Comparison of ENCODE assay signal across 9 cellular contexts in the genomic region with DNA sequence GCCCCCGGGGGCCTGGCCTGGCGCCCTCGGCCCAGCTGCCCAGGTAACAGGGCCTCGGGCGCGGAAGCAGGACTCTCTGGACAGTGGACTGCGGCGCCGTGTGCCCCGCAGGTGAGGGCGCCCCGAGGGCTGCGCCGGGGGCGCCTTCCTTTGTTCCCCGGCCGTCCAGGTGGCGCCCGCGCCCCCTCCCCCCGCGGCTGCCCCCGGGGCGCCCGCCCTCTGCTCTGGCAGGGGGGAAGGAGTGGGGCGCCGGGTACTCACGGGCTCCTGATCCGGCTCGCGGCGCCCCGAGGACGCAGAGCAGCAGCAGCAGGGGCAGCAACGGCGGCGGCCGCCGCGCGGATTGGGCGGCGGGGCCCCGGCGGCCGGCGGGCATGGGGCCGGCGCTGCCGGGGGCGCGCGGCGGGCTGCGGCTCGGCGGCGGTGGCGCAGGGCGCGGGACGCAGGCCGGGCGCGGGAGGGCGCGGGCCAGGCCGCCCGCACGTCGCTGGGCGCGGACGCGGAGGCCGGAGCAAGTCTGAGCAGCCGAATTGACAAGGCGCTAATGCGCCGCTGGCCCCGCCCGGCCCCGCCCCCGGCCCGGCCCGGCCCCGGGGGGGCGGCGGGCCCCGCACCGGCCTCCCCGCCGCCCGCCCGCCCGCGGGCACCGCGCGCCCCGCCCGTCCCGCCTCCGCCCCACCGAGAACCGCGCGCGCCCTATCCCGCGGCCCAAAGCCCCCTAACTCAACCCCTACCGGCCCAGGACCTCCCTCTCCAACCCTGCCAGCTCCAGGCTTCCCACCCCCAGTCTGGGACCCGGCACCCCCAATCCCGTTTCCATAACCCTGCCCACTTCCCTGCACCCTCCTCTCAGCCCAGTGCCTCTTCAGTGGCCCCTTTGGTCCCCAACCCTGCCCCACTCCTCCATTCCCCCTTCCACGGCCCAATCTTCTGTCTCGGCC. TPM values are rescaled to one million over a fixed set of nuclear protein-coding genes. Genes with fewer than 3 reads are reported as not detected.
DNase-seq lines count a peak whose midpoint lies in the region; ATAC-seq and TF ChIP-seq lines count a peak whose summit lies in the region.
"Had no signal": no experiment of that assay in that cellular context is flagged by ENCODE, and none has a peak within 500 bp of the region (broad histone marks: within the 10 kb centered on the region; RNA-seq: fewer than 3 reads in every experiment).

A gene with protein sequence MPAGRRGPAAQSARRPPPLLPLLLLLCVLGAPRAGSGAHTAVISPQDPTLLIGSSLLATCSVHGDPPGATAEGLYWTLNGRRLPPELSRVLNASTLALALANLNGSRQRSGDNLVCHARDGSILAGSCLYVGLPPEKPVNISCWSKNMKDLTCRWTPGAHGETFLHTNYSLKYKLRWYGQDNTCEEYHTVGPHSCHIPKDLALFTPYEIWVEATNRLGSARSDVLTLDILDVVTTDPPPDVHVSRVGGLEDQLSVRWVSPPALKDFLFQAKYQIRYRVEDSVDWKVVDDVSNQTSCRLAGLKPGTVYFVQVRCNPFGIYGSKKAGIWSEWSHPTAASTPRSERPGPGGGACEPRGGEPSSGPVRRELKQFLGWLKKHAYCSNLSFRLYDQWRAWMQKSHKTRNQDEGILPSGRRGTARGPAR (minus strand): TSS at position 519 of the 941 bp plus-strand sequence. CDS start 143 bp downstream, at position 376.

- H2BK120ac ChIP-seq in mesenchymal stem cell (ENCODE audit: low read depth, low read length), result no peak within 1 kb of the TSS

- no peak within 1 kb of the TSS for H3K23ac ChIP-seq in mesenchymal stem cell (ENCODE audit: low read length in 2 of 2)

- TF ChIP-seq RAD21 in SK-N-SH (IDR thresholded peaks at IDR 0.05; ENCODE audit: low read length), result no peak

- H4K20me1 ChIP-seq in SK-N-SH (ENCODE audit: insufficient read depth), result no peaks in the 10 kb centered on the region

- H2AFZ ChIP-seq in SK-N-SH (ENCODE audit: low read depth) (no peak within 1 kb of the TSS), mesenchymal stem cell (ENCODE audit: low read depth, low read length) (no peak within 1 kb of the TSS)

- H3K4ac ChIP-seq in mesenchymal stem cell (ENCODE audit: low read depth in 1 of 2, low read length in 2 of 2), result no peak within 1 kb of the TSS

- H3K4me3 ChIP-seq in SK-N-SH (ENCODE audit: low read depth in 2 of 2, low read length in 1 of 2) (peak within 1 kb of the TSS in 1 of 2 experiments; percentile 35; a peak in 3 of 4 replicates), dorsolateral prefrontal cortex (peak within 1 kb of the TSS in 53 of 59 donors; percentile 4 to 61 (median 36)), mesenchymal stem cell (ENCODE audit: insufficient read depth in 1 of 2, low read depth in 1 of 2, low read length in 2 of 2) (peak within 1 kb of the TSS in 1 of 2 experiments; percentile 65), urinary bladder (ENCODE audit: low read depth, low read length) (peak within 1 kb of the TSS; percentile 29)

- H3K27me3 ChIP-seq in SK-N-SH (ENCODE audit: insufficient read depth) (peaks cover 60% of the 10 kb centered on the region), dorsolateral prefrontal cortex (peaks cover 0 to 82% (median 63%) of the 10 kb centered on the region in 45 donors), mesenchymal stem cell (ENCODE audit: control insufficient read depth in 1 of 2, insufficient read depth in 1 of 2, low read length in 2 of 2) (peaks cover 53 to 81% of the 10 kb centered on the region in 2 experiments)

- H3K9ac ChIP-seq in SK-N-SH (no peak within 1 kb of the TSS), mesenchymal stem cell (ENCODE audit: low read length) (peak within 1 kb of the TSS; percentile 26)

- DNase-seq in SK-N-SH (peak; percentile 71), dorsolateral prefrontal cortex (no peak), mesenchymal stem cell (no peak), ACHN (no peak), glomerular visceral epithelial cell (ENCODE audit: extremely low spot score) (no peak), GDM1 (lab: John Stamatoyannopoulos, UW) (no peak)

- POLR2A ChIA-PET in SK-N-SH (lab: Yijun Ruan, JAX), result no interaction called here

- TF ChIP-seq EP300 in SK-N-SH (IDR thresholded peaks at IDR 0.05; ENCODE audit: borderline replicate concordance in 1 of 2, low read depth in 1 of 2, low read length in 1 of 2), result no peak

- intact Hi-C loops in dorsolateral prefrontal cortex (cut with DNase I), result no loop called here

- ATAC-seq in SK-N-SH treated with all-trans-retinoic acid at 6 μM for 48 hours, result no peak
- ATAC-seq: natural killer cell treated with Interleukin-12 subunit alpha and Interleukin-12 subunit beta and Interleukin-15 and Interleukin-18, amount 100 ng/mL, for 72 hours had no signal

- H3K36me3 ChIP-seq in SK-N-SH (replicated peaks in 1 of 2; ENCODE audit: control insufficient read depth in 1 of 2, insufficient read depth in 2 of 2, low read length in 1 of 2) (no peaks in the 10 kb centered on the region), mesenchymal stem cell (ENCODE audit: control insufficient read depth in 1 of 2, insufficient read depth in 2 of 2, low read depth in 1 of 2, low read length in 2 of 2) (no peaks in the 10 kb centered on the region), urinary bladder (ENCODE audit: insufficient read depth) (no peaks in the 10 kb centered on the region)

- H2AK5ac ChIP-seq in mesenchymal stem cell (ENCODE audit: low read length, severe bottlenecking), result no peak within 1 kb of the TSS

- in situ Hi-C loops in ACHN (cut with HindIII; ENCODE audit: low pct_ligation_motif_present, low pct_unique_long_range_greater_than_20kb, low sequenced_read_pairs), result no loop called here

- H3F3A ChIP-seq in SK-N-SH (replicated peaks; ENCODE audit: insufficient read depth), result peaks cover 27% of the 10 kb centered on the region

- WGBS in SK-N-SH (ENCODE audit: low lambda C conversion rate), result 3% methylated on average over 12 of the region's 116 CpGs
- 2% methylated on average over 48 of the region's 116 CpGs for WGBS in mesenchymal stem cell
- WGBS in urinary bladder, result 2% methylated on average over 115 of the region's 116 CpGs

- H2BK5ac ChIP-seq in mesenchymal stem cell (ENCODE audit: low read depth, low read length, poor library complexity, severe bottlenecking), result no peak within 1 kb of the TSS

- peaks cover 6 to 7% of the 10 kb centered on the region in 2 experiments; a peak in 2 of 4 replicates for H3K4me1 ChIP-seq in SK-N-SH (ENCODE audit: control insufficient read depth in 1 of 2, insufficient read depth in 2 of 2, low read depth in 1 of 2, low read length in 1 of 2)
- H3K4me1 ChIP-seq in mesenchymal stem cell (ENCODE audit: control insufficient read depth, insufficient read depth, low read depth, low read length), result peaks cover 36% of the 10 kb centered on the region
- H3K4me1 ChIP-seq in urinary bladder (ENCODE audit: insufficient read depth), result peaks cover 2% of the 10 kb centered on the region

- H3K14ac ChIP-seq in mesenchymal stem cell (ENCODE audit: low read length in 2 of 2), result no peak within 1 kb of the TSS

- H4K8ac ChIP-seq in mesenchymal stem cell (ENCODE audit: low read length), result no peak within 1 kb of the TSS

- no peaks in the 10 kb centered on the region for H3K79me1 ChIP-seq in mesenchymal stem cell (replicated peaks; ENCODE audit: low read length, poor library complexity, severe bottlenecking)

- no peak within 1 kb of the TSS for H3K18ac ChIP-seq in mesenchymal stem cell (ENCODE audit: low read depth in 1 of 2, low read length in 2 of 2)

- no peaks in the 10 kb centered on the region for H3K79me2 ChIP-seq in SK-N-SH (ENCODE audit: insufficient read depth)

- CTCF ChIA-PET in SK-N-SH (lab: Yijun Ruan, JAX), result interaction anchor here (1.0 to 1.8 kb wide), 4 partner anchors 12 to 240 kb away, joined by 3 to 6 read pairs (median 4); no protein-coding TSS in a partner anchor

- no peak within 1 kb of the TSS for H2BK15ac ChIP-seq in mesenchymal stem cell (ENCODE audit: low read depth, poor library complexity, severe bottlenecking)

- H3K9me3 ChIP-seq in SK-N-SH (no peaks in the 10 kb centered on the region), mesenchymal stem cell (ENCODE audit: control insufficient read depth, low read length) (no peaks in the 10 kb centered on the region)

- no peak within 1 kb of the TSS for H3K27ac ChIP-seq in SK-N-SH (ENCODE audit: low read depth in 2 of 2, low read length in 1 of 2)
- H3K27ac ChIP-seq in dorsolateral prefrontal cortex, result peak within 1 kb of the TSS in 6 of 59 donors; percentile 17 to 57 (median 37)
- no peak within 1 kb of the TSS for H3K27ac ChIP-seq in mesenchymal stem cell (ENCODE audit: low read length, poor library complexity, severe bottlenecking)
- no peak within 1 kb of the TSS for H3K27ac ChIP-seq in urinary bladder (ENCODE audit: low read depth)

- no peaks in the 10 kb centered on the region for H3K9me2 ChIP-seq in SK-N-SH

- H2BK12ac ChIP-seq in mesenchymal stem cell (ENCODE audit: low read length in 2 of 2), result no peak within 1 kb of the TSS

- TF ChIP-seq CTCF in SK-N-SH (IDR thresholded peaks at IDR 0.05) (no peak), dorsolateral prefrontal cortex (IDR thresholded peaks at IDR 0.05 in 54 of 56, conservative IDR thresholded peaks at IDR 0.05 in 2 of 56; ENCODE audit: low read depth in 1 of 56, partially characterized antibody in 56 of 56) (no peak)

- H3K4me2 ChIP-seq in SK-N-SH, result peak within 1 kb of the TSS; percentile 66; the same call in 1 of the 2 replicates
- H3K4me2 ChIP-seq in mesenchymal stem cell (ENCODE audit: low read length, poor library complexity, severe bottlenecking), result no peak within 1 kb of the TSS

- H4K91ac ChIP-seq in mesenchymal stem cell (ENCODE audit: low read length), result no peak within 1 kb of the TSS

TF ChIP-seq in SK-N-SH, 30 proteins besides CTCF, POLR2A, EP300 and RAD21 (continues in another document):
- TF ChIP-seq ELF1 (IDR thresholded peaks at IDR 0.05) (no peak), RFX5 (IDR thresholded peaks at IDR 0.05; ENCODE audit: low read length) (no peak)

TF ChIP-seq in SK-N-SH treated with all-trans-retinoic acid at 6 μM for 48 hours, 23 proteins besides CTCF, POLR2A, EP300 and RAD21:
- no peak for TF ChIP-seq ZFP3 (CRISPR knock-in tag; IDR thresholded peaks at IDR 0.05)
- TF ChIP-seq ZNF70 (CRISPR knock-in tag; IDR thresholded peaks at IDR 0.05), result no peak
- TF ChIP-seq TCF4 (CRISPR knock-in tag; IDR thresholded peaks at IDR 0.05; ENCODE audit: borderline replicate concordance), result no peak
- TF ChIP-seq ZFP30 (CRISPR knock-in tag; IDR thresholded peaks at IDR 0.05), result no peak
- no peak for TF ChIP-seq BACH2 (CRISPR knock-in tag; IDR thresholded peaks at IDR 0.05; ENCODE audit: borderline replicate concordance)
- no peak for TF ChIP-seq RARB (CRISPR knock-in tag; IDR thresholded peaks at IDR 0.05)

RNA-seq across cellular contexts. Expression of the gene that starts here (rescaled TPM):
- polyA plus RNA-seq in SK-N-SH (2012; rRNA removed) (0.71 and 0.84 TPM in 2 replicates), urinary bladder (119 TPM)
- polyA plus RNA-seq in SK-N-SH (2012; cell fraction: cytosol; rRNA removed), result 0.77 and 1.1 TPM in 2 replicates
- polyA plus RNA-seq in SK-N-SH (2012; cell fraction: nucleus; rRNA removed), result 1.9 TPM in 2 replicates
- total RNA-seq in dorsolateral prefrontal cortex (100 to 1,000 TPM in 2 of 120 experiments, 10 to 100 TPM in 117, 1 to 10 TPM in 1; 5.0 to 148 (median 44.3) TPM), urinary bladder (2.5 TPM)
- 0.10 TPM for polyA plus RNA-seq in mesenchymal stem cell (2013, experiment 1 of 2)
- 0.18 TPM for polyA plus RNA-seq in mesenchymal stem cell (2013, experiment 2 of 2)
- total RNA-seq: natural killer cell treated with Interleukin-12 subunit alpha and Interleukin-12 subunit beta and Interleukin-15 and Interleukin-18, amount 100 ng/mL, for 72 hours had no signal

Comparison
In these comparisons a context has a peak if more than half of its experiments do, and no peak if none do; other contexts are left out.
1. RNA of the gene that starts here (polyA plus RNA-seq): 119 TPM in urinary bladder (single experiment); 0.71 to 1.9 TPM in SK-N-SH; every median in the first group is over 10 times any median in the second.